Comparison of ENCODE assay signal across 10 cellular contexts in genomic region chr3:50450135-50450911, GRCh38. TPM values are rescaled to one million over a fixed set of nuclear protein-coding genes. Genes with fewer than 3 reads are reported as not detected.
A peak's percentile ranks its signal among the peaks of the same experiment; 100 is the strongest.
DNase-seq lines count a peak whose midpoint lies in the region; ATAC-seq, FAIRE-seq and TF ChIP-seq lines count a peak whose summit lies in the region.
"Had no signal": no experiment of that assay in that cellular context is flagged by ENCODE, and none has a peak within 500 bp of the region (broad histone marks: within the 10 kb centered on the region; RNA-seq: fewer than 3 reads in every experiment).

No MANE protein-coding gene starts in this region.

- no peak overlapping the region for H2AFZ ChIP-seq in hepatocyte

- no peak for FAIRE-seq in small intestine (lab: Jason Lieb, UNC)

- H3K9me3 ChIP-seq in hepatocyte (ENCODE audit: low read depth) (no peaks in the 10 kb centered on the region), small intestine (ENCODE audit: control insufficient read depth, low read depth) (no peaks in the 10 kb centered on the region)

- peak overlapping the region; percentile 80 for H3K27ac ChIP-seq in hepatocyte
- H3K27ac ChIP-seq in small intestine (ENCODE audit: low read depth in 1 of 2, low read length in 1 of 2): peak overlapping the region; percentile 8 to 59
- H3K27ac ChIP-seq: HL-60 had no signal

- H4K20me1 ChIP-seq in hepatocyte (ENCODE audit: insufficient read depth, poor library complexity, severe bottlenecking): no peaks in the 10 kb centered on the region

- CTCF ChIA-PET in T-cell (lab: Charles Lee): no interaction called here
- CTCF ChIA-PET in activated naive CD4-positive, alpha-beta T cell treated with anti-CD3 and anti-CD28 coated beads for 36 hours (lab: Charles Lee): no interaction called here

- TF ChIP-seq POLR2A in GM18505 (IDR thresholded peaks at IDR 0.05; ENCODE audit: borderline replicate concordance, extremely low read depth, insufficient read depth, insufficient read length): no peak

- DNase-seq in T-cell (peak; percentile 36 to 80 (median 68)), hepatocyte (ENCODE audit: low spot score) (peak; percentile 45), small intestine (peak; percentile 28), NK-92 (lab: John Stamatoyannopoulos, UW; ENCODE audit: unreplicated experiment) (no peak)
- peak; percentile 89 for DNase-seq in activated naive CD4-positive, alpha-beta T cell treated with anti-CD3 and anti-CD28 coated beads for 36 hours

- H3K9me2 ChIP-seq in hepatocyte (replicated peaks; ENCODE audit: insufficient read depth): no peaks in the 10 kb centered on the region

- no peaks in the 10 kb centered on the region for H3K27me3 Mint-ChIP-seq in T-cell
- no peaks in the 10 kb centered on the region for H3K27me3 Mint-ChIP-seq in activated naive CD4-positive, alpha-beta T cell treated with anti-CD3 and anti-CD28 coated beads for 36 hours (ENCODE audit: low read depth)

- H3K4me2 ChIP-seq in hepatocyte: peak overlapping the region; percentile 65

- H3K79me2 ChIP-seq in hepatocyte: no peaks in the 10 kb centered on the region

- H3K9me3 Mint-ChIP-seq in T-cell: no peaks in the 10 kb centered on the region
- no peaks in the 10 kb centered on the region for H3K9me3 Mint-ChIP-seq in activated naive CD4-positive, alpha-beta T cell treated with anti-CD3 and anti-CD28 coated beads for 36 hours

- H3K4me3 ChIP-seq in hepatocyte (no peak overlapping the region), small intestine (ENCODE audit: low read depth in 1 of 2, low read length in 2 of 2) (no peak overlapping the region)

- intact Hi-C loops in activated naive CD4-positive, alpha-beta T cell treated with anti-CD3 and anti-CD28 coated beads for 36 hours (cut with micrococcal nuclease): no loop called here

- no peaks in the 10 kb centered on the region for H3K27me3 ChIP-seq in hepatocyte
- no peaks in the 10 kb centered on the region for H3K27me3 ChIP-seq in small intestine (ENCODE audit: control insufficient read depth in 2 of 2, insufficient read depth in 2 of 2, low read length in 2 of 2)

- H3K4me1 ChIP-seq in hepatocyte (ENCODE audit: insufficient read depth) (peaks cover 8% of the 10 kb centered on the region), small intestine (ENCODE audit: control insufficient read depth in 2 of 2, insufficient read depth in 1 of 2, low read depth in 1 of 2, low read length in 1 of 2) (peaks cover 0 to 2% of the 10 kb centered on the region in 2 donors)

- peak overlapping the region; percentile 89 to 90 for H3K27ac Mint-ChIP-seq in T-cell
- peak overlapping the region; percentile 87 for H3K27ac Mint-ChIP-seq in activated naive CD4-positive, alpha-beta T cell treated with anti-CD3 and anti-CD28 coated beads for 36 hours

- H3K36me3 ChIP-seq in hepatocyte (replicated peaks; ENCODE audit: insufficient read depth, low read depth) (no peaks in the 10 kb centered on the region), small intestine (ENCODE audit: control insufficient read depth in 2 of 2, insufficient read depth in 2 of 2, low read length in 2 of 2) (no peaks in the 10 kb centered on the region)

- H3K4me3 Mint-ChIP-seq in T-cell: peak overlapping the region; percentile 72 to 77 (median 76)
- peak overlapping the region; percentile 76 for H3K4me3 Mint-ChIP-seq in activated naive CD4-positive, alpha-beta T cell treated with anti-CD3 and anti-CD28 coated beads for 36 hours

- peaks cover 13 to 31% (median 18%) of the 10 kb centered on the region in 3 donors for H3K4me1 Mint-ChIP-seq in T-cell
- H3K4me1 Mint-ChIP-seq in activated naive CD4-positive, alpha-beta T cell treated with anti-CD3 and anti-CD28 coated beads for 36 hours (ENCODE audit: low read depth): peaks cover 10% of the 10 kb centered on the region

- H3K36me3 Mint-ChIP-seq in T-cell: no peaks in the 10 kb centered on the region
- no peaks in the 10 kb centered on the region for H3K36me3 Mint-ChIP-seq in activated naive CD4-positive, alpha-beta T cell treated with anti-CD3 and anti-CD28 coated beads for 36 hours (ENCODE audit: low read depth)

- POLR2A ChIA-PET in T-cell (lab: Charles Lee): no interaction called here

- 46% methylated on average over 29 of the region's 29 CpGs for WGBS in hepatocyte (ENCODE audit: low lambda C conversion rate, missing lambda C conversion rate)
- WGBS in small intestine, 3 donors: 28 to 59% (median 54%) methylated on average over 29 of the region's 29 CpGs

- no peak for TF ChIP-seq CTCF in hepatocyte (IDR thresholded peaks at IDR 0.05; ENCODE audit: poor library complexity)

- ATAC-seq in T-cell (replicated peaks in 1 of 4) (peak; percentile 85 to 88 (median 86)), GM19023 (IDR thresholded peaks at IDR 0.05; ENCODE audit: unreplicated experiment) (no peak), GM21528 (IDR thresholded peaks at IDR 0.05; ENCODE audit: low FRiP score, unreplicated experiment) (no peak), GM18505 (IDR thresholded peaks at IDR 0.05; ENCODE audit: unreplicated experiment) (no peak)

RNA-seq across cellular contexts. Expression of gene CACNA2D2, which starts 53.1 kb away (rescaled TPM):
- total RNA-seq in T-cell (1 to 10 TPM; 2.6 to 8.9 (median 4.1) TPM), hepatocyte (0.87 and 1.2 TPM in 2 replicates)
- total RNA-seq in activated naive CD4-positive, alpha-beta T cell treated with anti-CD3 and anti-CD28 coated beads for 36 hours: under 1 TPM; 0.89 to 0.95 TPM
- polyA plus RNA-seq in hepatocyte (1.4 and 1.5 TPM in 2 replicates), small intestine (under 1 TPM; 0.22 to 0.97 (median 0.81) TPM)
- total RNA-seq: pulmonary artery endothelial cell had no signal

Comparison
In these comparisons a context has a peak if more than half of its experiments do, and no peak if none do; other contexts are left out.
1. ATAC-seq: peak in T-cell (4 of 4); none in GM19023 (single experiment), GM21528 (single experiment) and GM18505 (single experiment).